8 cellular contexts compared by ENCODE assay signal in genomic region chr1:219660666-219661463, GRCh38. TPM values are rescaled to one million over a fixed set of nuclear protein-coding genes. Genes with fewer than 3 reads are reported as not detected.
DNase-seq lines count a peak whose midpoint lies in the region; ATAC-seq and TF ChIP-seq lines count a peak whose summit lies in the region.

No MANE protein-coding gene starts in this region.

- no peaks in the 10 kb centered on the region for H3K9me3 Mint-ChIP-seq in stimulated activated memory B cell treated with anti-CD40 and anti-IgM and Interleukin-4, amounts not matched to agents 10 μg/mL and 1 μg/mL and 100 μg/mL, for 72 hours

- H3F3A ChIP-seq in DOHH2 (ENCODE audit: control insufficient read depth, insufficient read depth) = no peaks in the 10 kb centered on the region

- WGBS in right lobe of liver (ENCODE audit: insufficient coverage, low coverage, low lambda C conversion rate, missing lambda C conversion rate) = 28% methylated on average over 23 of the region's 24 CpGs

- peak overlapping the region; percentile 53 for H3K4me2 ChIP-seq in DOHH2 (ENCODE audit: low read length)

- no peaks in the 10 kb centered on the region for H3K9me2 ChIP-seq in DOHH2 (replicated peaks; ENCODE audit: control insufficient read depth, low read length)

- no peaks in the 10 kb centered on the region for H3K79me2 ChIP-seq in DOHH2 (ENCODE audit: control insufficient read depth, low read length)

- H3K27me3 Mint-ChIP-seq in stimulated activated memory B cell treated with anti-CD40 and anti-IgM and Interleukin-4, amounts not matched to agents 10 μg/mL and 1 μg/mL and 100 μg/mL, for 72 hours = peaks cover 29% of the 10 kb centered on the region

- peaks cover 8% of the 10 kb centered on the region for H3K4me1 Mint-ChIP-seq in stimulated activated memory B cell treated with anti-CD40 and anti-IgM and Interleukin-4, amounts not matched to agents 10 μg/mL and 1 μg/mL and 100 μg/mL, for 72 hours

- TF ChIP-seq POLR2A in right lobe of liver (IDR thresholded peaks at IDR 0.05) = no peak

- ATAC-seq in GM21360 (IDR thresholded peaks at IDR 0.05; ENCODE audit: unreplicated experiment) (peak; percentile 50), right lobe of liver (peak; percentile 88 to 93 (median 89)), HG03135 (IDR thresholded peaks at IDR 0.05; ENCODE audit: unreplicated experiment) (no peak)
- ATAC-seq in stimulated activated memory B cell treated with anti-CD40 and anti-IgM and Interleukin-4, amounts not matched to agents 10 μg/mL and 1 μg/mL and 100 μg/mL, for 72 hours = peak; percentile 65

- H3K36me3 ChIP-seq in DOHH2 (ENCODE audit: control insufficient read depth, low read length) (no peaks in the 10 kb centered on the region), right lobe of liver (no peaks in the 10 kb centered on the region)

- H3K27ac Mint-ChIP-seq in stimulated activated memory B cell treated with anti-CD40 and anti-IgM and Interleukin-4, amounts not matched to agents 10 μg/mL and 1 μg/mL and 100 μg/mL, for 72 hours = no peak overlapping the region

- H3K36me3 Mint-ChIP-seq in stimulated activated memory B cell treated with anti-CD40 and anti-IgM and Interleukin-4, amounts not matched to agents 10 μg/mL and 1 μg/mL and 100 μg/mL, for 72 hours = no peaks in the 10 kb centered on the region

- DNase-seq in HPDE6-E6E7 (ENCODE audit: extremely low spot score) (peak; percentile 71), SHP77 treated with DMSO at 0.1 percent for 48 hours (lab: John Stamatoyannopoulos, UW) (peak; percentile 11), ecto neural progenitor cell (ENCODE audit: low spot score) (peak; percentile 92), right lobe of liver (peak; percentile 83 to 86 (median 85))

- H3K27me3 ChIP-seq in DOHH2 (ENCODE audit: control insufficient read depth, low read length) = peaks cover 13% of the 10 kb centered on the region
- no peaks in the 10 kb centered on the region for H3K27me3 ChIP-seq in right lobe of liver

- TF ChIP-seq CTCF in DOHH2 (IDR thresholded peaks at IDR 0.05; ENCODE audit: low read depth, low read length, poor library complexity, severe bottlenecking) = peak; percentile 77
- TF ChIP-seq CTCF in right lobe of liver (IDR thresholded peaks at IDR 0.05) = peak; percentile 49 to 77 (median 72)

- peak overlapping the region; percentile 47 for H3K4me3 ChIP-seq in DOHH2 (ENCODE audit: low read length)
- H3K4me3 ChIP-seq in right lobe of liver = peak overlapping the region in 1 of 3 donors; percentile 11

- H3K27ac ChIP-seq in DOHH2 (ENCODE audit: low read depth, low read length) (no peak overlapping the region), right lobe of liver (no peak overlapping the region)

- peak overlapping the region; percentile 14 for H3K4me3 Mint-ChIP-seq in stimulated activated memory B cell treated with anti-CD40 and anti-IgM and Interleukin-4, amounts not matched to agents 10 μg/mL and 1 μg/mL and 100 μg/mL, for 72 hours

- H3K4me1 ChIP-seq in DOHH2 (ENCODE audit: control insufficient read depth, low read length) = peaks cover 6% of the 10 kb centered on the region
- peaks cover 0 to 27% (median 8%) of the 10 kb centered on the region in 4 donors for H3K4me1 ChIP-seq in right lobe of liver

- no peaks in the 10 kb centered on the region for H4K20me1 ChIP-seq in DOHH2 (ENCODE audit: control insufficient read depth, insufficient read depth, low read depth, low read length)

- intact Hi-C loops in right lobe of liver (cut with DNase I) = no loop called here

- H3K9me3 ChIP-seq in DOHH2 (ENCODE audit: control insufficient read depth, insufficient read depth, low read length) = no peaks in the 10 kb centered on the region
- no peaks in the 10 kb centered on the region for H3K9me3 ChIP-seq in right lobe of liver

RNA-seq across cellular contexts. Expression of gene ZC3H11B, which starts 48.0 kb away (rescaled TPM):
- under 1 TPM in 3 of 6 experiments, not detected in 3; 0.12 to 0.37 (median 0.23) TPM for total RNA-seq in right lobe of liver

Comparison
In these comparisons a context has a peak if more than half of its experiments do, and no peak if none do; other contexts are left out.
1. DNase-seq: peak in every context shown above with its lines; median percentile 92 in ecto neural progenitor cell; 85 in right lobe of liver; 71 in HPDE6-E6E7; 11 in SHP77 treated with DMSO at 0.1 percent for 48 hours.